Comparison of ENCODE assay signal across 18 cellular contexts in the genomic region with DNA sequence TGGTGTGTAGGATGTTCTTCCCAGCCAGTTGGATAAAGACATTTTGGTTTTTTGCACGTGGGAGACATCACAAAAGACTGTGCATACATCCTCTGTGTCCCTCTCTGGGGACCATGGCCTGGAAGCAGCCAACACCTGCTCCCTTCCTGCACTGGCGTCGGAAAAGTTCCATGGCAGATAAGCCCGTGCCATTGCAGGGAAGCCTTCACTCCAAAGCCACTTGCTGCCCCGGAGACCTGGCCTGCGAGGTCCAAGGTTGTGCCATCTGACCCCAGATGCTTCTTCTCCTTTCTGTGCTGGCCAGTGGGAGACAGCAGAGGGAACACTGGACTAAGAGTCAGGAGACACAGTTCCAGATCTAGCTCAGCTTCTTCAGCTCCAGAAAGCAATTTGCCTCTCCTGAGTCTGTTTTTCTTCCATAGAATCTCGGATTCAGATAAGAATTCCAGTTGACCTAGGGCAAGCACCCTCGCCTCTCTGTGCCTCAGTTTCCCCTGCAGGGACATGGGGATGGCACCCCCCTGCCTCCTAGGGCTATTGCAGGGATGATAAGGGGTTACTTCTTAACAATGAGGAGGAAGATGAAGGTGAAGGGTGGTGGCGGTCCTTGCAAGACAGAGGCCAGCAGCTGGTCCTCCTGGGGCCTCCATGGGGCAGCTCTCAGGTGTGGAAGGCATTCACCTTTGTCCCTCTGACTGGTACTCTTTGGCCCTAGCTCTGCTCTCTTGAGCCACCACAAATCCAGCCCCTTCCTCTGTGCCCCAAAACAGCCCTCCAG.
A peak's percentile ranks its signal among the peaks of the same experiment; 100 is the strongest.
DNase-seq lines count a peak whose midpoint lies in the region; ATAC-seq and TF ChIP-seq lines count a peak whose summit lies in the region.
"Had no signal": no experiment of that assay in that cellular context is flagged by ENCODE, and none has a peak within 500 bp of the region (broad histone marks: within the 10 kb centered on the region; RNA-seq: fewer than 3 reads in every experiment).

No MANE protein-coding gene starts in this region.

- no TSS peak for BruUV-seq in Calu3 (replicated peaks; lab: Mats Ljungman, UMichigan)
- BruUV-seq in PC-3 (replicated peaks; lab: Mats Ljungman, UMichigan): no TSS peak

- POLR2A ChIA-PET in PC-3 (lab: Charles Lee; ENCODE audit: unreplicated experiment): no interaction called here

- H3K9me3 Mint-ChIP-seq in Calu3 (ENCODE audit: low read depth, unreplicated experiment) (no peaks in the 10 kb centered on the region), chondrocyte (ENCODE audit: low read depth) (no peaks in the 10 kb centered on the region)
- no peaks in the 10 kb centered on the region for H3K9me3 Mint-ChIP-seq in activated T-helper 17 cell treated with anti-CD3 and anti-CD28 coated beads, Interleukin-2, amount 50 U/mL, for 72 hours
- H3K9me3 Mint-ChIP-seq: CD4-positive, alpha-beta memory T cell had no signal

- no peak overlapping the region for H3K9ac ChIP-seq in PC-3 (ENCODE audit: low read length)

- H3K27me3 ChIP-seq in PC-3 (ENCODE audit: low read length) (no peaks in the 10 kb centered on the region), osteoblast (ENCODE audit: insufficient read depth, low read length) (no peaks in the 10 kb centered on the region)

- H3K27me3 Mint-ChIP-seq in Calu3 (ENCODE audit: unreplicated experiment) (no peaks in the 10 kb centered on the region), chondrocyte (ENCODE audit: low read depth) (no peaks in the 10 kb centered on the region)
- H3K27me3 Mint-ChIP-seq in activated T-helper 17 cell treated with anti-CD3 and anti-CD28 coated beads, Interleukin-2, amount 50 U/mL, for 72 hours: no peaks in the 10 kb centered on the region
- H3K27me3 Mint-ChIP-seq: B cell; CD4-positive, alpha-beta memory T cell had no signal

- H2AFZ ChIP-seq in PC-3 (ENCODE audit: low read length): no peak overlapping the region
- no peak overlapping the region for H2AFZ ChIP-seq in osteoblast (ENCODE audit: low read length)

- H3K27ac ChIP-seq in PC-3 (ENCODE audit: low read length) (0 out of 2 replicates have a peak overlapping the region, but pooled peaks have one; percentile 25), osteoblast (ENCODE audit: low read depth, low read length) (no peak overlapping the region)
- H3K27ac ChIP-seq: C4-2B had no signal

- DNase-seq in Calu3 (no peak), PC-3 (no peak), chondrocyte (ENCODE audit: low spot score) (peak; percentile 64), osteoblast (ENCODE audit: insufficient read length, low spot score, missing footprints) (peak; percentile 34), H4 (ENCODE audit: low spot score) (no peak)
- DNase-seq: ACHN; CD4-positive, alpha-beta memory T cell; DMS153; DND-41; GF-D8; GOT3 had no signal

- intact Hi-C loops in Calu3 (cut with micrococcal nuclease; ENCODE audit: unreplicated experiment): no loop called here
- intact Hi-C loops in PC-3 (cut with micrococcal nuclease): no loop called here

- no peak for ATAC-seq in PC-3
- no peak for ATAC-seq in HG03565 (IDR thresholded peaks at IDR 0.05; ENCODE audit: unreplicated experiment)
- no peak for ATAC-seq in activated T-helper 17 cell treated with anti-CD3 and anti-CD28 coated beads, Interleukin-2, amount 50 U/mL, for 72 hours (replicated peaks)
- no peak for ATAC-seq in HG02763 (IDR thresholded peaks at IDR 0.05; ENCODE audit: unreplicated experiment)
- ATAC-seq: HepG2 had no signal

- peaks cover 35% of the 10 kb centered on the region for H3K4me1 Mint-ChIP-seq in Calu3 (ENCODE audit: low read depth, unreplicated experiment)
- H3K4me1 Mint-ChIP-seq in chondrocyte (ENCODE audit: low read depth): peaks cover 11% of the 10 kb centered on the region
- H3K4me1 Mint-ChIP-seq in activated T-helper 17 cell treated with anti-CD3 and anti-CD28 coated beads, Interleukin-2, amount 50 U/mL, for 72 hours: peaks cover 6% of the 10 kb centered on the region

- H3K4me3 Mint-ChIP-seq in Calu3 (ENCODE audit: low read depth, unreplicated experiment) (no peak overlapping the region), chondrocyte (ENCODE audit: unreplicated experiment) (no peak overlapping the region)
- H3K4me3 Mint-ChIP-seq in activated T-helper 17 cell treated with anti-CD3 and anti-CD28 coated beads, Interleukin-2, amount 50 U/mL, for 72 hours: no peak overlapping the region
- H3K4me3 Mint-ChIP-seq: B cell; CD4-positive, alpha-beta memory T cell had no signal

- H3K4me3 ChIP-seq in PC-3 (ENCODE audit: low read length): no peak overlapping the region
- H3K4me3 ChIP-seq in osteoblast (ENCODE audit: insufficient read depth, low read length): no peak overlapping the region
- H3K4me3 ChIP-seq: HAP-1 had no signal

- no peaks in the 10 kb centered on the region for H3F3A ChIP-seq in PC-3 (ENCODE audit: low read length, unreplicated experiment)

- H3K9me3 ChIP-seq in PC-3 (ENCODE audit: low read length) (no peaks in the 10 kb centered on the region), osteoblast (ENCODE audit: low read depth, low read length) (no peaks in the 10 kb centered on the region)
- H3K9me3 ChIP-seq: HAP-1 had no signal

- H3K27ac Mint-ChIP-seq in Calu3 (ENCODE audit: unreplicated experiment): peak overlapping the region; percentile 46
- no peak overlapping the region for H3K27ac Mint-ChIP-seq in chondrocyte (ENCODE audit: unreplicated experiment)
- H3K27ac Mint-ChIP-seq in activated T-helper 17 cell treated with anti-CD3 and anti-CD28 coated beads, Interleukin-2, amount 50 U/mL, for 72 hours: no peak overlapping the region
- H3K27ac Mint-ChIP-seq: B cell had no signal

- H3K4me2 ChIP-seq in PC-3 (ENCODE audit: low read length) (no peak overlapping the region), osteoblast (ENCODE audit: insufficient read depth, low read length) (no peak overlapping the region)

- no peak for TF ChIP-seq CTCF in Calu3 (IDR thresholded peaks at IDR 0.05; ENCODE audit: unreplicated experiment)
- no peak for TF ChIP-seq CTCF in PC-3 (conservative IDR thresholded peaks at IDR 0.05; ENCODE audit: low read depth, low read length)
- no peak for TF ChIP-seq CTCF in chondrocyte (IDR thresholded peaks at IDR 0.05)
- TF ChIP-seq CTCF in osteoblast (IDR thresholded peaks at IDR 0.05; ENCODE audit: extremely low read depth, low read depth, low read length): no peak

- H3K36me3 ChIP-seq in PC-3 (ENCODE audit: low read depth, low read length) (peaks cover 12% of the 10 kb centered on the region), osteoblast (ENCODE audit: insufficient read depth, low read length) (no peaks in the 10 kb centered on the region)
- H3K36me3 ChIP-seq: HAP-1 had no signal

- peaks cover 37% of the 10 kb centered on the region for H3K4me1 ChIP-seq in PC-3 (ENCODE audit: insufficient read depth, low read length)
- H3K4me1 ChIP-seq in osteoblast (ENCODE audit: insufficient read depth, low read length): no peaks in the 10 kb centered on the region
- H3K4me1 ChIP-seq: HAP-1 had no signal

- peaks cover 80% of the 10 kb centered on the region for H3K79me2 ChIP-seq in PC-3 (ENCODE audit: low read length)
- H3K79me2 ChIP-seq in osteoblast (ENCODE audit: insufficient read depth, low read length): peaks cover 24% of the 10 kb centered on the region

- no peaks in the 10 kb centered on the region for H4K20me1 ChIP-seq in PC-3 (ENCODE audit: low read length)
- H4K20me1 ChIP-seq in osteoblast (ENCODE audit: insufficient read depth, low read length): peaks cover 48% of the 10 kb centered on the region

- peaks cover 11% of the 10 kb centered on the region for H3K36me3 Mint-ChIP-seq in Calu3 (ENCODE audit: insufficient read depth, unreplicated experiment)
- H3K36me3 Mint-ChIP-seq in chondrocyte (ENCODE audit: low read depth): no peaks in the 10 kb centered on the region
- no peaks in the 10 kb centered on the region for H3K36me3 Mint-ChIP-seq in activated T-helper 17 cell treated with anti-CD3 and anti-CD28 coated beads, Interleukin-2, amount 50 U/mL, for 72 hours (ENCODE audit: low read depth)

- no peaks in the 10 kb centered on the region for H3K9me2 ChIP-seq in PC-3 (replicated peaks; ENCODE audit: low read length)

- CTCF ChIA-PET in Calu3 (lab: Charles Lee) (no interaction called here), PC-3 (lab: Charles Lee) (no interaction called here)

Comparison
In these comparisons a context has a peak if more than half of its experiments do, and no peak if none do; other contexts are left out.
1. DNase-seq: peak in chondrocyte (single experiment) and osteoblast (single experiment); none in Calu3 (single experiment), PC-3 (single experiment) and H4 (single experiment).